In genomic region chr11:117502285-117502856, GRCh38 we compare ENCODE assay signal across 25 cellular contexts.
DNase-seq lines count a peak whose midpoint lies in the region; ATAC-seq and TF ChIP-seq lines count a peak whose summit lies in the region.
"Had no signal": no experiment of that assay in that cellular context is flagged by ENCODE, and none has a peak within 500 bp of the region (broad histone marks: within the 10 kb centered on the region; RNA-seq: fewer than 3 reads in every experiment).

No MANE protein-coding gene starts in this region.

- H3K4me1 ChIP-seq in neuronal stem cell (ENCODE audit: control insufficient read depth in 2 of 2, insufficient read depth in 1 of 2, low read depth in 1 of 2, low read length in 2 of 2): peaks cover 3 to 8% of the 10 kb centered on the region in 2 donors
- H3K4me1 ChIP-seq: SJCRH30 had no signal

- H2AFZ ChIP-seq in neuronal stem cell (ENCODE audit: low read length): peak overlapping the region; percentile 11

- TF ChIP-seq CTCF in dorsolateral prefrontal cortex (IDR thresholded peaks at IDR 0.05 in 54 of 56, conservative IDR thresholded peaks at IDR 0.05 in 2 of 56; ENCODE audit: low read depth in 1 of 56, partially characterized antibody in 56 of 56) (no peak), endothelial cell (IDR thresholded peaks at IDR 0.05; ENCODE audit: unreplicated experiment) (no peak)

- no peak overlapping the region for H3K4me2 ChIP-seq in neuronal stem cell (ENCODE audit: insufficient read depth, low read length, poor library complexity, severe bottlenecking)

- H2BK15ac ChIP-seq in neuronal stem cell (ENCODE audit: low read length): peak overlapping the region; percentile 32

- no peak overlapping the region for H2BK5ac ChIP-seq in neuronal stem cell (ENCODE audit: low read length)

- H2BK12ac ChIP-seq in neuronal stem cell (ENCODE audit: low read length): no peak overlapping the region

- H3K27ac ChIP-seq in dorsolateral prefrontal cortex: peak overlapping the region in 38 of 59 donors; percentile 2 to 75 (median 54)
- H3K27ac ChIP-seq in neuronal stem cell (replicated peaks; ENCODE audit: low read length): no peak overlapping the region
- H3K27ac ChIP-seq: SJCRH30 had no signal

- H4K91ac ChIP-seq in neuronal stem cell (ENCODE audit: low read depth, low read length, poor library complexity): no peak overlapping the region

- no peak overlapping the region for H2AK5ac ChIP-seq in neuronal stem cell (ENCODE audit: low read depth, low read length)

- WGBS in neuronal stem cell (ENCODE audit: extremely low coverage in 2 of 2, insufficient read length in 2 of 2, insufficient replicate concordance in 1 of 2), 2 donors: no CpG with 5 or more reads among the region's 20 CpGs

- H3K9ac ChIP-seq in neuronal stem cell (ENCODE audit: low read depth, low read length, poor library complexity): no peak overlapping the region

- peak; percentile 86 for DNase-seq in NCI-H2107 treated with DMSO at 0.1 percent for 48 hours (lab: John Stamatoyannopoulos, UW; ENCODE audit: unreplicated experiment)
- DNase-seq in NCI-H2107 (lab: John Stamatoyannopoulos, UW): no peak
- no peak for DNase-seq in dorsolateral prefrontal cortex
- DNase-seq in neuronal stem cell (ENCODE audit: low spot score): no peak
- no peak for DNase-seq in midbrain (lab: John Stamatoyannopoulos, UW)
- DNase-seq in endothelial cell (ENCODE audit: low spot score): no peak
- DNase-seq in stimulated activated CD8-positive, alpha-beta memory T cell treated with anti-CD3 and anti-CD28 coated beads, Interleukin-4, amount 100 ng/mL, for 48 hours: no peak
- DNase-seq: AML-193; C1 segment of cervical spinal cord; Calu3; CD8-positive, alpha-beta memory T cell; DMS153; GF-D8; HCEC 1CT; NCI-H1105; NCI-H1694; NCI-H2081 treated with DMSO at 0.1 percent for 48 hours; NCI-H2227 treated with DMSO at 0.1 percent for 48 hours; NCI-H524 treated with DMSO at 0.1 percent for 48 hours; NCI-H82; SJCRH30; T-helper 1 cell had no signal

- no peaks in the 10 kb centered on the region for H3K36me3 Mint-ChIP-seq in endothelial cell (ENCODE audit: low read depth, unreplicated experiment)
- H3K36me3 Mint-ChIP-seq: CD8-positive, alpha-beta memory T cell; IgD-negative memory B cell had no signal

- H3K4me3 ChIP-seq in dorsolateral prefrontal cortex: no peak overlapping the region
- H3K4me3 ChIP-seq in neuronal stem cell (ENCODE audit: low read length in 2 of 2): no peak overlapping the region
- H3K4me3 ChIP-seq: SJCRH30 had no signal

- no peaks in the 10 kb centered on the region for H3K9me3 ChIP-seq in neuronal stem cell (replicated peaks in 1 of 2; ENCODE audit: control insufficient read depth in 2 of 2, insufficient read depth in 1 of 2, low read depth in 1 of 2, low read length in 2 of 2)
- H3K9me3 ChIP-seq: SJCRH30 had no signal

- no peak for ATAC-seq in HG02870 (IDR thresholded peaks at IDR 0.05; ENCODE audit: unreplicated experiment)
- ATAC-seq: Panc1 had no signal

- H3K4me1 Mint-ChIP-seq in endothelial cell (ENCODE audit: unreplicated experiment): no peaks in the 10 kb centered on the region
- H3K4me1 Mint-ChIP-seq: CD8-positive, alpha-beta memory T cell; IgD-negative memory B cell had no signal

- no peak overlapping the region for H3K27ac Mint-ChIP-seq in endothelial cell (ENCODE audit: unreplicated experiment)
- H3K27ac Mint-ChIP-seq: CD8-positive, alpha-beta memory T cell; IgD-negative memory B cell had no signal

- H3K27me3 ChIP-seq in dorsolateral prefrontal cortex (no peaks in the 10 kb centered on the region), neuronal stem cell (ENCODE audit: control insufficient read depth in 3 of 3, insufficient read depth in 3 of 3, low read depth in 1 of 3, low read length in 3 of 3) (peaks cover 0 to 40% (median 0%) of the 10 kb centered on the region in 3 experiments)
- H3K27me3 ChIP-seq: SJCRH30 had no signal

- H3K23ac ChIP-seq in neuronal stem cell (ENCODE audit: low read depth, low read length, poor library complexity): no peak overlapping the region

- intact Hi-C loops in dorsolateral prefrontal cortex (cut with DNase I): no loop called here

- peak overlapping the region; percentile 33 for H3K14ac ChIP-seq in neuronal stem cell (ENCODE audit: low read length)

- H2BK120ac ChIP-seq in neuronal stem cell (ENCODE audit: low read depth, low read length): no peak overlapping the region

- H4K8ac ChIP-seq in neuronal stem cell (ENCODE audit: low read depth, low read length): no peak overlapping the region

- H3K18ac ChIP-seq in neuronal stem cell (ENCODE audit: low read length): peak overlapping the region; percentile 73

- H3K4me3 Mint-ChIP-seq in endothelial cell (ENCODE audit: unreplicated experiment): no peak overlapping the region
- H3K4me3 Mint-ChIP-seq: IgD-negative memory B cell had no signal

- H3K79me1 ChIP-seq in neuronal stem cell (ENCODE audit: low read depth, low read length): no peaks in the 10 kb centered on the region

- no peaks in the 10 kb centered on the region for H3K9me3 Mint-ChIP-seq in endothelial cell (ENCODE audit: unreplicated experiment)
- H3K9me3 Mint-ChIP-seq: CD8-positive, alpha-beta memory T cell had no signal

- H3K36me3 ChIP-seq in neuronal stem cell (replicated peaks in 1 of 2; ENCODE audit: control insufficient read depth in 2 of 2, insufficient read depth in 2 of 2, low read length in 2 of 2): no peaks in the 10 kb centered on the region
- H3K36me3 ChIP-seq: SJCRH30 had no signal

- H3K4ac ChIP-seq in neuronal stem cell (ENCODE audit: low read length): no peak overlapping the region

- H3K27me3 Mint-ChIP-seq in endothelial cell (ENCODE audit: unreplicated experiment): peaks cover 6% of the 10 kb centered on the region
